15 cellular contexts compared by ENCODE assay signal in the genomic region with DNA sequence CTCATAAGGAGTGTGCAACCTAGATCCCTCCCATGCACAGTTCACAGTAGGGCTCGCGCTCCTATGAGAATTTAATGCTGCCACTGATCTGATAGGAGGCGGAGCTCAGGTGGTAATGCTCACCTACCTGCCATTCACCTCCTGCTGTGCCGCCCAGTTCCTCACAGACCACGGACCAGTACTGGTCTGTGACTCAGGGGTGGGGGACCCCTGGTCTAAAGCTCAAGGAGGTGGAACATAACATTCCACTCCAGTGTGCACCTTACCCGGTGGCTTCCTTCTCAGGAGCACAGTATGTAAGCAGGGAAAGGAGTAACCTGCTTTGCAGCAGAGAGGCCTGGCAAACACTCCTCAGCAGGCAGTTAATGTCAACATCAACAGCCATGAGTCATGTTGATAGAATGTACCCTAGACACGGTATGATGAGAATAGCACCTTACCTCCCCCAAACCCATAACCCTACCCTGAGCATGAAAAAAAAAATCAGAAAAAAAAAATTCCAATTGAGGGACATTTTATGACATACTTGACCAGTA.
DNase-seq lines count a peak whose midpoint lies in the region; ATAC-seq and TF ChIP-seq lines count a peak whose summit lies in the region.
"Had no signal": no experiment of that assay in that cellular context is flagged by ENCODE, and none has a peak within 500 bp of the region (broad histone marks: within the 10 kb centered on the region; RNA-seq: fewer than 3 reads in every experiment).

No MANE protein-coding gene starts in this region.

- TF ChIP-seq CTCF in transverse colon (IDR thresholded peaks at IDR 0.05): no peak

- WGBS in transverse colon (ENCODE audit: low coverage in 1 of 2), 2 donors: 80 to 83% methylated on average over 5 to 7 of the region's 7 CpGs

- H3K4me3 Mint-ChIP-seq in stimulated activated effector memory CD8-positive, alpha-beta T cell treated with anti-CD3 and anti-CD28 coated beads, Interleukin-12 subunit alpha, Interleukin-12 subunit beta, amount 100 ng/mL, for 72 hours: no peak overlapping the region
- H3K4me3 Mint-ChIP-seq: activated naive CD8-positive, alpha-beta T cell treated with anti-CD3 and anti-CD28 coated beads, Interleukin-2, amount 10 ng/mL, durations not matched to agents 7 days and 5 days; activated T-cell treated with anti-CD3 and anti-CD28 coated beads, Interleukin-2, amount 50 U/mL, for 24 hours; HFFc6 had no signal

- in situ Hi-C loops in transverse colon (cut with MboI; ENCODE audit: low pct_ligation_motif_present in 1 of 4, low pct_unique_long_range_greater_than_20kb in 1 of 4, low sequenced_read_pairs in 3 of 4): no loop called here

- no peak for TF ChIP-seq POLR2A in transverse colon (IDR thresholded peaks at IDR 0.05)

- peaks cover 3% of the 10 kb centered on the region for H3K9me3 Mint-ChIP-seq in stimulated activated effector memory CD8-positive, alpha-beta T cell treated with anti-CD3 and anti-CD28 coated beads, Interleukin-12 subunit alpha, Interleukin-12 subunit beta, amount 100 ng/mL, for 72 hours
- H3K9me3 Mint-ChIP-seq: activated naive CD8-positive, alpha-beta T cell treated with anti-CD3 and anti-CD28 coated beads, Interleukin-2, amount 10 ng/mL, durations not matched to agents 7 days and 5 days had no signal

- DNase-seq in NCI-H2029 (lab: John Stamatoyannopoulos, UW) (peak; percentile 10), NCI-H2029 treated with DMSO at 0.1 percent for 48 hours (lab: John Stamatoyannopoulos, UW) (no peak), astrocyte of the hippocampus (ENCODE audit: low read depth, low spot score) (peak; percentile 65), kidney glomerular epithelial cell (lab: John Stamatoyannopoulos, UW) (peak; percentile 81), transverse colon (peak; percentile 28), C1 segment of cervical spinal cord (lab: John Stamatoyannopoulos, UW) (no peak), occipital lobe (lab: John Stamatoyannopoulos, UW) (no peak)
- DNase-seq in stimulated activated effector memory CD8-positive, alpha-beta T cell treated with anti-CD3 and anti-CD28 coated beads, Interleukin-12 subunit alpha, Interleukin-12 subunit beta, amount 100 ng/mL, for 72 hours (ENCODE audit: low spot score in 2 of 2): no peak
- DNase-seq: activated CD4-positive, alpha-beta T cell treated with anti-CD3 and anti-CD28 coated beads, Interleukin-2, amount 50 U/mL, for 1 hour; activated naive CD8-positive, alpha-beta T cell treated with anti-CD3 and anti-CD28 coated beads, Interleukin-2, amount 10 ng/mL, durations not matched to agents 7 days and 5 days; activated T-cell treated with anti-CD3 and anti-CD28 coated beads, Interleukin-2, amount 50 U/mL, for 24 hours; HFFc6; NCI-H2081; NK-92 treated with Interleukin-12 subunit alpha and Interleukin-12 subunit beta, amount 100 ng/mL, for 24 hours; posterior cingulate gyrus had no signal

- TF ChIP-seq EP300 in transverse colon (IDR thresholded peaks at IDR 0.05; ENCODE audit: low read depth): no peak

- H3K4me1 Mint-ChIP-seq in stimulated activated effector memory CD8-positive, alpha-beta T cell treated with anti-CD3 and anti-CD28 coated beads, Interleukin-12 subunit alpha, Interleukin-12 subunit beta, amount 100 ng/mL, for 72 hours: no peaks in the 10 kb centered on the region
- H3K4me1 Mint-ChIP-seq: activated naive CD8-positive, alpha-beta T cell treated with anti-CD3 and anti-CD28 coated beads, Interleukin-2, amount 10 ng/mL, durations not matched to agents 7 days and 5 days had no signal

- ATAC-seq in stimulated activated effector memory CD8-positive, alpha-beta T cell treated with anti-CD3 and anti-CD28 coated beads, Interleukin-12 subunit alpha, Interleukin-12 subunit beta, amount 100 ng/mL, for 72 hours: no peak

- H3K4me1 ChIP-seq in transverse colon: peaks cover 0 to 16% (median 7%) of the 10 kb centered on the region in 4 donors

- H3K4me3 ChIP-seq in transverse colon: no peak overlapping the region

- H3K27ac Mint-ChIP-seq in stimulated activated effector memory CD8-positive, alpha-beta T cell treated with anti-CD3 and anti-CD28 coated beads, Interleukin-12 subunit alpha, Interleukin-12 subunit beta, amount 100 ng/mL, for 72 hours: no peak overlapping the region
- H3K27ac Mint-ChIP-seq: activated naive CD8-positive, alpha-beta T cell treated with anti-CD3 and anti-CD28 coated beads, Interleukin-2, amount 10 ng/mL, durations not matched to agents 7 days and 5 days; activated T-cell treated with anti-CD3 and anti-CD28 coated beads, Interleukin-2, amount 50 U/mL, for 24 hours; HFFc6 had no signal

- H3K27me3 ChIP-seq in transverse colon: no peaks in the 10 kb centered on the region

- intact Hi-C loops in transverse colon (cut with DNase I; ENCODE audit: low total_unique reads): no loop called here

- no peaks in the 10 kb centered on the region for H3K9me3 ChIP-seq in transverse colon

- H3K27ac ChIP-seq in transverse colon: peak overlapping the region in 3 of 4 donors; percentile 17 to 60 (median 59)

- no peaks in the 10 kb centered on the region for H3K36me3 Mint-ChIP-seq in stimulated activated effector memory CD8-positive, alpha-beta T cell treated with anti-CD3 and anti-CD28 coated beads, Interleukin-12 subunit alpha, Interleukin-12 subunit beta, amount 100 ng/mL, for 72 hours
- H3K36me3 Mint-ChIP-seq: activated naive CD8-positive, alpha-beta T cell treated with anti-CD3 and anti-CD28 coated beads, Interleukin-2, amount 10 ng/mL, durations not matched to agents 7 days and 5 days had no signal

- no peaks in the 10 kb centered on the region for H3K36me3 ChIP-seq in transverse colon

Comparison
In these comparisons a context has a peak if more than half of its experiments do, and no peak if none do; other contexts are left out.
1. DNase-seq: peak in NCI-H2029 (single experiment), astrocyte of the hippocampus (single experiment), kidney glomerular epithelial cell (single experiment) and transverse colon (single experiment); none in NCI-H2029 treated with DMSO at 0.1 percent for 48 hours (single experiment), C1 segment of cervical spinal cord (0 of 14), occipital lobe (single experiment) and stimulated activated effector memory CD8-positive, alpha-beta T cell treated with anti-CD3 and anti-CD28 coated beads, Interleukin-12 subunit alpha, Interleukin-12 subunit beta, amount 100 ng/mL, for 72 hours (0 of 2).